Comparison of ENCODE assay signal across 18 cellular contexts in genomic region chr15:56959318-56959648, GRCh38. TPM values are rescaled to one million over a fixed set of nuclear protein-coding genes. Genes with fewer than 3 reads are reported as not detected.
DNase-seq lines count a peak whose midpoint lies in the region; ATAC-seq and TF ChIP-seq lines count a peak whose summit lies in the region.
"Had no signal": no experiment of that assay in that cellular context is flagged by ENCODE, and none has a peak within 500 bp of the region (broad histone marks: within the 10 kb centered on the region; RNA-seq: fewer than 3 reads in every experiment).

No MANE protein-coding gene starts in this region.

- peak; percentile 78 for DNase-seq in mammary epithelial cell
- no peak for DNase-seq in breast epithelium (ENCODE audit: low spot score in 2 of 2)
- DNase-seq in SW480 (ENCODE audit: low spot score), result peak; percentile 20
- DNase-seq in left lobe of liver (ENCODE audit: low spot score), result no peak
- no peak for DNase-seq in NCI-H146 treated with DMSO at 0.1 percent for 48 hours (lab: John Stamatoyannopoulos, UW; ENCODE audit: unreplicated experiment)
- no peak for DNase-seq in sigmoid colon
- DNase-seq: Calu3; CD4-positive, CD25-positive, alpha-beta regulatory T cell; DMS79; HFFc6; NCI-H146; NCI-H226; NCI-H526 treated with DMSO at 0.1 percent for 48 hours; NK-92 treated with Interleukin-12 subunit alpha and Interleukin-12 subunit beta, amount 100 ng/mL, for 24 hours; OCI-M1; RPMI8226 had no signal

- TF ChIP-seq EP300 in sigmoid colon (IDR thresholded peaks at IDR 0.05), result no peak

- BruUV-seq in mammary epithelial cell (replicated peaks; lab: Mats Ljungman, UMichigan), result no TSS peak

- dilution Hi-C loops in mammary epithelial cell (cut with HindIII; ENCODE audit: low sequenced_read_pairs), result no loop called here

- H3K9me3 ChIP-seq in mammary epithelial cell (replicated peaks; ENCODE audit: insufficient read depth, low read length) (no peaks in the 10 kb centered on the region), breast epithelium (peaks cover 0 to 7% of the 10 kb centered on the region in 2 donors), sigmoid colon (peaks cover 0 to 3% (median 1%) of the 10 kb centered on the region in 4 donors)
- H3K9me3 ChIP-seq: SJSA1 had no signal

- no peak overlapping the region for H3K4me2 ChIP-seq in mammary epithelial cell (ENCODE audit: insufficient read depth, low read depth, low read length)

- H3K27me3 ChIP-seq in mammary epithelial cell (ENCODE audit: insufficient read depth, low read length) (no peaks in the 10 kb centered on the region), breast epithelium (no peaks in the 10 kb centered on the region), sigmoid colon (no peaks in the 10 kb centered on the region)
- H3K27me3 ChIP-seq: SJSA1 had no signal

- H3K79me2 ChIP-seq in mammary epithelial cell (ENCODE audit: insufficient read depth, low read length), result peaks cover 93% of the 10 kb centered on the region

- in situ Hi-C loops in mammary epithelial cell (cut with MboI; ENCODE audit: low sequenced_read_pairs in 2 of 2), result no loop called here

- H3K27ac ChIP-seq in mammary epithelial cell (ENCODE audit: insufficient read depth, low read depth, low read length) (no peak overlapping the region), breast epithelium (no peak overlapping the region), sigmoid colon (no peak overlapping the region)
- H3K27ac ChIP-seq: SJSA1 had no signal

- TF ChIP-seq CTCF in mammary epithelial cell (conservative IDR thresholded peaks at IDR 0.05 in 1 of 2, IDR thresholded peaks at IDR 0.05 in 1 of 2; ENCODE audit: extremely low read depth in 1 of 2, insufficient read depth in 1 of 2, low read depth in 1 of 2, low read length in 2 of 2), result no peak
- TF ChIP-seq CTCF in breast epithelium (IDR thresholded peaks at IDR 0.05), result no peak
- no peak for TF ChIP-seq CTCF in sigmoid colon (IDR thresholded peaks at IDR 0.05)

- ATAC-seq in left lobe of liver, result peak; percentile 32
- no peak for ATAC-seq in HG03571 (IDR thresholded peaks at IDR 0.05; ENCODE audit: unreplicated experiment)

- no peak overlapping the region for H3K9ac ChIP-seq in mammary epithelial cell (ENCODE audit: insufficient read depth, low read length)

- peaks cover 5% of the 10 kb centered on the region for H3K4me1 ChIP-seq in mammary epithelial cell (ENCODE audit: insufficient read depth, low read length)
- H3K4me1 ChIP-seq in breast epithelium, result no peaks in the 10 kb centered on the region
- H3K4me1 ChIP-seq in sigmoid colon, result peaks cover 0 to 33% (median 20%) of the 10 kb centered on the region in 4 donors

- intact Hi-C loops in mammary epithelial cell (cut with micrococcal nuclease), result loop anchor here (5.0 kb wide), 1 partner anchor 37 kb away; no protein-coding TSS in a partner anchor
- intact Hi-C loops in breast epithelium (cut with DNase I; ENCODE audit: low total_unique reads), result no loop called here
- intact Hi-C loops in sigmoid colon (cut with DNase I), result no loop called here

- CTCF ChIA-PET in mammary epithelial cell (lab: Charles Lee; ENCODE audit: low non-redundant PET), result interaction anchor here (0.6 kb wide), 1 partner anchor 17 kb away, joined by 4 read pairs; no protein-coding TSS in a partner anchor

- H3K36me3 ChIP-seq in mammary epithelial cell (ENCODE audit: insufficient read depth, low read length) (no peaks in the 10 kb centered on the region), breast epithelium (no peaks in the 10 kb centered on the region), sigmoid colon (no peaks in the 10 kb centered on the region)

- TF ChIP-seq POLR2A in breast epithelium (IDR thresholded peaks at IDR 0.05) (no peak), sigmoid colon (IDR thresholded peaks at IDR 0.05) (no peak)

- H3K4me3 ChIP-seq in mammary epithelial cell (replicated peaks in 1 of 3; ENCODE audit: insufficient read depth in 1 of 3, low read depth in 2 of 3, low read length in 3 of 3) (no peak overlapping the region), breast epithelium (no peak overlapping the region), sigmoid colon (no peak overlapping the region)
- H3K4me3 ChIP-seq: SJSA1 had no signal

- H4K20me1 ChIP-seq in mammary epithelial cell (ENCODE audit: insufficient read depth, low read length), result no peaks in the 10 kb centered on the region

- no peak overlapping the region for H2AFZ ChIP-seq in mammary epithelial cell (ENCODE audit: low read depth, low read length)

RNA-seq across cellular contexts. Expression of gene TCF12, which starts 40.8 kb away (rescaled TPM):
- total RNA-seq in mammary epithelial cell, result 100 to 1,000 TPM in 1 of 2 donors, 10 to 100 TPM in 1; 91.7 to 110 TPM
- 48.0 TPM for polyA plus RNA-seq in mammary epithelial cell
- 104 TPM for polyA minus RNA-seq in mammary epithelial cell
- total RNA-seq in breast epithelium, result 100 to 1,000 TPM; 164 to 198 (median 174) TPM
- total RNA-seq in left lobe of liver, result 29.8 TPM
- 100 to 1,000 TPM in 2 of 4 donors, 10 to 100 TPM in 2; 77.8 to 147 (median 119) TPM for total RNA-seq in sigmoid colon
- 10 to 100 TPM; 13.2 to 21.8 (median 15.7) TPM for polyA plus RNA-seq in sigmoid colon

Comparison
In these comparisons a context has a peak if more than half of its experiments do, and no peak if none do; other contexts are left out.
1. DNase-seq: peak in mammary epithelial cell (single experiment) and SW480 (single experiment); none in breast epithelium (0 of 2), left lobe of liver (single experiment), NCI-H146 treated with DMSO at 0.1 percent for 48 hours (single experiment) and sigmoid colon (single experiment).